In the genomic region with DNA sequence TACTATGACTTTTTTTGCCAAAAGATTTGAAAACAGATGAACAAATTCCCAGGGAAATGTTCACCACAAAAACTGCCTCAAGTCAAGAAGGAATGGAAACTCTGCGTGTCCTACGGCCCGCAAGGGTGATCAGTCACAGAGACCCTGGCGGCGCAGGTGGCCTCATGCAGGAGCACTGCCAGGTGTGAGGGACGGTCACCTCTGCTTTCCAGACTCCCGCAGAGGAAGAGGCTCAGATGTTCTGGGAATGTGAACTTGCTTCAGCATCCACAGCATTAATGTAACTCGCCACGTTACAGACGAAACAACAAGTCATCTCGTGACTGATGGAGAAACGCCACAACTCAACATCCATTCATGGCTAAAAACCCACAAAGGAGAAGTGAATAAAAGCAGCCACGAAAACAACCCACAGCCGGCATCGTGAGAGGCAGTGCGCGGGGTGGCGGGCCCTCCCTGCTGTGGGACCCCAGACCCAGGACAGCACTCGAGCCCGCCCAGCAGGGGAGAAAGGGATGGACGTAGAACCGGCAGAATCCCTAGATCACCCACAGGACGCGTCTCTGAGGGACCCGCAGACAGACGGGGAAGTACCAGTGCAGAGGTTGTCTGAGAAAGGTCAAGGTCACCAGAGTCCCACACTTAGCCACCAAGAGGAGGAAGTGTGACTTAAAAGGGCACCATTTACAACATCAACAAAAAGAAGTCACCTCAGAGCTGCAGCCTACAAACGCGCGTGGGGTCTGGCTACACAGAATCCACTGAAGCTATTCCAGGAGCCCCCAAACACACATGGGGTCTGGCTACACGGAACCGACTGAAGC, we compare ENCODE assay signal across 21 cellular contexts.
A peak's percentile ranks its signal among the peaks of the same experiment; 100 is the strongest.
DNase-seq lines count a peak whose midpoint lies in the region; ATAC-seq and TF ChIP-seq lines count a peak whose summit lies in the region.
"Had no signal": no experiment of that assay in that cellular context is flagged by ENCODE, and none has a peak within 500 bp of the region (broad histone marks: within the 10 kb centered on the region; RNA-seq: fewer than 3 reads in every experiment).

No MANE protein-coding gene starts in this region.

- intact Hi-C loops in lower lobe of right lung (cut with DNase I) = no loop called here

- no peaks in the 10 kb centered on the region for H3K4me1 ChIP-seq in lower lobe of right lung
- H3K4me1 ChIP-seq: BE2C, neural progenitor cell had no signal

- TF ChIP-seq CTCF in HL-60 (IDR thresholded peaks at IDR 0.05; ENCODE audit: insufficient read depth, low read length) = no peak
- TF ChIP-seq CTCF in lower lobe of right lung (IDR thresholded peaks at IDR 0.05) = no peak

- H3K27me3 ChIP-seq in HL-60 (ENCODE audit: insufficient read depth, poor library complexity, severe bottlenecking) = no peaks in the 10 kb centered on the region
- no peaks in the 10 kb centered on the region for H3K27me3 ChIP-seq in lower lobe of right lung (ENCODE audit: low read depth)
- H3K27me3 ChIP-seq: BE2C, neural progenitor cell had no signal

- ATAC-seq in lower lobe of right lung (no peak), GM18519 (IDR thresholded peaks at IDR 0.05; ENCODE audit: low FRiP score, unreplicated experiment) (no peak)
- ATAC-seq: left lobe of liver, T-helper 17 cell had no signal

- H3K27ac ChIP-seq in HL-60 (replicated peaks) (peak overlapping the region; percentile 63), lower lobe of right lung (no peak overlapping the region)
- H3K27ac ChIP-seq: 22Rv1, neural progenitor cell had no signal

- H3K4me3 ChIP-seq in HL-60 (replicated peaks; ENCODE audit: insufficient read depth, low read length) (no peak overlapping the region), lower lobe of right lung (no peak overlapping the region)
- H3K4me3 ChIP-seq: neural progenitor cell had no signal

- H3K9me3 ChIP-seq in lower lobe of right lung = no peaks in the 10 kb centered on the region
- H3K9me3 ChIP-seq: BE2C had no signal

- peaks cover 18% of the 10 kb centered on the region for H3K36me3 ChIP-seq in lower lobe of right lung
- H3K36me3 ChIP-seq: BE2C, neural progenitor cell had no signal

- DNase-seq in SIG-M5 treated with dmso at 0.1 percent for 504 hours (lab: John Stamatoyannopoulos, UW; ENCODE audit: unreplicated experiment) (peak; percentile 28), SIG-M5 (lab: John Stamatoyannopoulos, UW) (no peak), HL-60 (ENCODE audit: low read depth in 1 of 2, low spot score in 1 of 2) (peak; percentile 34 to 64), SKM-1 (lab: John Stamatoyannopoulos, UW; ENCODE audit: unreplicated experiment) (peak; percentile 4), lower lobe of right lung (peak; percentile 39), activated gamma-delta T cell (lab: John Stamatoyannopoulos, UW) (no peak), NCI-H2196 treated with DMSO at 0.1 percent for 48 hours (lab: John Stamatoyannopoulos, UW; ENCODE audit: unreplicated experiment) (no peak)
- DNase-seq: activated CD4-positive, CD25-positive, alpha-beta regulatory T cell; Kasumi-1; NCI-H1417; NCI-H2171; NCI-H526 treated with DMSO at 0.1 percent for 48 hours; OCI-M1; SHP77 treated with DMSO at 0.1 percent for 48 hours; substantia nigra; T-helper 17 cell had no signal

Comparison
In these comparisons a context has a peak if more than half of its experiments do, and no peak if none do; other contexts are left out.
1. DNase-seq: peak in SIG-M5 treated with dmso at 0.1 percent for 504 hours (single experiment), HL-60 (2 of 2), SKM-1 (single experiment) and lower lobe of right lung (single experiment); none in SIG-M5 (single experiment), activated gamma-delta T cell (single experiment) and NCI-H2196 treated with DMSO at 0.1 percent for 48 hours (single experiment).